In genomic region chr13:26186141-26186870, GRCh38 we compare ENCODE assay signal across 8 cellular contexts. TPM values are rescaled to one million over a fixed set of nuclear protein-coding genes. Genes with fewer than 3 reads are reported as not detected.
A peak's percentile ranks its signal among the peaks of the same experiment; 100 is the strongest.
DNase-seq lines count a peak whose midpoint lies in the region; ATAC-seq and TF ChIP-seq lines count a peak whose summit lies in the region.

No MANE protein-coding gene starts in this region.

- H3K27ac Mint-ChIP-seq in chondrocyte (ENCODE audit: unreplicated experiment): peak overlapping the region; percentile 92

- peak; percentile 86 for DNase-seq in ACHN
- peak; percentile 85 for DNase-seq in NCI-H2227 treated with DMSO at 0.1 percent for 48 hours (lab: John Stamatoyannopoulos, UW)
- DNase-seq in activated CD4-positive, alpha-beta T cell treated with anti-CD3 and anti-CD28 coated beads for 24 hours (ENCODE audit: low read depth in 2 of 2): peak; percentile 81 to 83
- DNase-seq in chondrocyte (ENCODE audit: low spot score): peak; percentile 96
- peak; percentile 58 for DNase-seq in kidney epithelial cell (ENCODE audit: low read depth)
- peak; percentile 91 for DNase-seq in stimulated activated CD4-positive, alpha-beta T cell treated with anti-CD3 and anti-CD28 coated beads, Interleukin-15, amount 100 ng/mL, for 24 hours

- H3K4me3 Mint-ChIP-seq in chondrocyte (ENCODE audit: unreplicated experiment): peak overlapping the region; percentile 78

- no peaks in the 10 kb centered on the region for H3K9me3 Mint-ChIP-seq in chondrocyte (ENCODE audit: low read depth)

- peaks cover 21% of the 10 kb centered on the region for H3K4me1 Mint-ChIP-seq in chondrocyte (ENCODE audit: low read depth)

- ATAC-seq in GM18867 (IDR thresholded peaks at IDR 0.05; ENCODE audit: unreplicated experiment) (peak; percentile 84), HG03103 (IDR thresholded peaks at IDR 0.05; ENCODE audit: low read depth, unreplicated experiment) (peak; percentile 66)

- no peaks in the 10 kb centered on the region for H3K36me3 ChIP-seq in kidney epithelial cell (ENCODE audit: control insufficient read depth, insufficient read depth, low read length)

- H3K27me3 ChIP-seq in kidney epithelial cell (ENCODE audit: control insufficient read depth, insufficient read depth, low read length): no peaks in the 10 kb centered on the region

- H3K36me3 Mint-ChIP-seq in chondrocyte (ENCODE audit: low read depth): no peaks in the 10 kb centered on the region

- in situ Hi-C loops in ACHN (cut with HindIII; ENCODE audit: low pct_ligation_motif_present, low pct_unique_long_range_greater_than_20kb, low sequenced_read_pairs): no loop called here

- no peaks in the 10 kb centered on the region for H3K27me3 Mint-ChIP-seq in chondrocyte (ENCODE audit: low read depth)

- H3K4me3 ChIP-seq in kidney epithelial cell (ENCODE audit: low read depth, low read length): peak overlapping the region; percentile 61

- TF ChIP-seq CTCF in chondrocyte (IDR thresholded peaks at IDR 0.05) (peak; percentile 73), kidney epithelial cell (IDR thresholded peaks at IDR 0.05; ENCODE audit: insufficient read depth, low read length, poor library complexity, severe bottlenecking) (peak; percentile 64)

RNA-seq across cellular contexts. Expression of gene RNF6, which starts 35.8 kb away (rescaled TPM):
- total RNA-seq in chondrocyte: 37.2 to 41.4 TPM (median 38.7 TPM) in 3 replicates
- total RNA-seq in kidney epithelial cell: 35.7 and 39.8 TPM in 2 replicates

Comparison
In these comparisons a context has a peak if more than half of its experiments do, and no peak if none do; other contexts are left out.
1. Peak in every context shown above with its lines: DNase-seq, ATAC-seq and H3K4me3 ChIP-seq.